ENCODE assay signal across 21 cellular contexts in genomic region chr10:48782321-48782720, GRCh38.
"Had no signal": no experiment of that assay in that cellular context is flagged by ENCODE, and none has a peak within 500 bp of the region (broad histone marks: within the 10 kb centered on the region; RNA-seq: fewer than 3 reads in every experiment).

No MANE protein-coding gene starts in this region.

- H3K4me3 Mint-ChIP-seq: activated CD4-positive, alpha-beta T cell treated with anti-CD3 and anti-CD28 coated beads for 36 hours; activated naive CD4-positive, alpha-beta T cell treated with anti-CD3 and anti-CD28 coated beads, Interleukin-2, amount 50 U/mL, for 24 hours; activated T-cell treated with anti-CD3 and anti-CD28 coated beads, Interleukin-2, amount 50 U/mL, for 72 hours; brain; nephron progenitor cell had no signal

- H3K36me3 ChIP-seq: upper lobe of left lung had no signal

- H3K27me3 Mint-ChIP-seq: activated CD4-positive, alpha-beta T cell treated with anti-CD3 and anti-CD28 coated beads for 36 hours; activated naive CD4-positive, alpha-beta T cell treated with anti-CD3 and anti-CD28 coated beads, Interleukin-2, amount 50 U/mL, for 24 hours had no signal

- H3K27ac Mint-ChIP-seq: activated CD4-positive, alpha-beta T cell treated with anti-CD3 and anti-CD28 coated beads for 36 hours; activated naive CD4-positive, alpha-beta T cell treated with anti-CD3 and anti-CD28 coated beads, Interleukin-2, amount 50 U/mL, for 24 hours; activated T-cell treated with anti-CD3 and anti-CD28 coated beads, Interleukin-2, amount 50 U/mL, for 72 hours; brain; nephron progenitor cell had no signal

- H3K9me3 ChIP-seq: spleen, upper lobe of left lung had no signal

- H3K27me3 ChIP-seq: spleen, upper lobe of left lung had no signal

- H3K4me1 Mint-ChIP-seq: activated CD4-positive, alpha-beta T cell treated with anti-CD3 and anti-CD28 coated beads for 36 hours; activated naive CD4-positive, alpha-beta T cell treated with anti-CD3 and anti-CD28 coated beads, Interleukin-2, amount 50 U/mL, for 24 hours; brain; nephron progenitor cell had no signal

- DNase-seq: activated CD4-positive, alpha-beta T cell treated with anti-CD3 and anti-CD28 coated beads for 36 hours; activated CD4-positive, alpha-beta T cell treated with anti-CD3 and anti-CD28 coated beads, Interleukin-2, amount 50 U/mL, for 4 hours; activated effector memory CD4-positive, alpha-beta T cell treated with Interleukin-2 at 50 U/mL for 16 hours; activated T-cell treated with anti-CD3 and anti-CD28 coated beads, Interleukin-2, amount 50 U/mL, for 72 hours; aorta; caudate nucleus; dermis blood vessel endothelial cell; effector memory CD4-positive, alpha-beta T cell; foreskin melanocyte; glutamatergic neuron; hippocampal formation; nephron progenitor cell; nucleus accumbens; spleen; stimulated activated CD4-positive, alpha-beta T cell treated with anti-CD3 and anti-CD28 coated beads, Interleukin-4, amount 100 ng/mL, for 24 hours; stimulated activated naive CD8-positive, alpha-beta T cell treated with anti-CD3 and anti-CD28 coated beads, Interleukin-15, Interleukin-2, amounts not matched to agents 100 U/mL and 50 U/mL, for 24 hours; T-helper 9 cell; upper lobe of left lung had no signal

- H3K4me3 ChIP-seq: spleen, upper lobe of left lung had no signal

- H3K9me3 Mint-ChIP-seq: activated naive CD4-positive, alpha-beta T cell treated with anti-CD3 and anti-CD28 coated beads, Interleukin-2, amount 50 U/mL, for 24 hours; activated T-cell treated with anti-CD3 and anti-CD28 coated beads, Interleukin-2, amount 50 U/mL, for 72 hours had no signal

- H3K27ac ChIP-seq: spleen, upper lobe of left lung had no signal

- H3K4me1 ChIP-seq: spleen, upper lobe of left lung had no signal

- H3K36me3 Mint-ChIP-seq: activated naive CD4-positive, alpha-beta T cell treated with anti-CD3 and anti-CD28 coated beads, Interleukin-2, amount 50 U/mL, for 24 hours; brain had no signal

- ATAC-seq: activated CD4-positive, alpha-beta T cell treated with anti-CD3 and anti-CD28 coated beads for 36 hours; activated T-cell treated with anti-CD3 and anti-CD28 coated beads, Interleukin-2, amount 50 U/mL, for 72 hours; esophagus mucosa; stimulated activated naive CD8-positive, alpha-beta T cell treated with anti-CD3 and anti-CD28 coated beads, Interleukin-15, Interleukin-2, amounts not matched to agents 100 U/mL and 50 U/mL, for 24 hours had no signal
